ENCODE assay signal across 1 cellular context in genomic region chr5:80204808-80205614, GRCh38.
TF ChIP-seq lines count a peak whose summit lies in the region.

No MANE protein-coding gene starts in this region.

TF ChIP-seq in HepG2, 621 proteins besides CTCF, POLR2A, EP300 and RAD21 (continued from another document and continues in another):
- TF ChIP-seq HCFC1 (IDR thresholded peaks at IDR 0.05; ENCODE audit: low read depth, low read length), result no peak
- no peak for TF ChIP-seq PTBP1 (IDR thresholded peaks at IDR 0.05; ENCODE audit: low read depth, low read length, poor library complexity, severe bottlenecking)
- peak; percentile 91 for TF ChIP-seq NCOA2 (CRISPR knock-in tag; IDR thresholded peaks at IDR 0.05)
- no peak for TF ChIP-seq PRMT3 (CRISPR knock-in tag; IDR thresholded peaks at IDR 0.05; ENCODE audit: borderline replicate concordance, low read depth)
- TF ChIP-seq SIN3B (IDR thresholded peaks at IDR 0.05; ENCODE audit: low read length), result no peak
- 0 out of 2 replicates have a peak, but pooled peaks have one; percentile 51 for TF ChIP-seq ZMAT3 (CRISPR knock-in tag; conservative IDR thresholded peaks at IDR 0.05)
- no peak for TF ChIP-seq CENPBD1 (CRISPR knock-in tag; IDR thresholded peaks at IDR 0.05; ENCODE audit: borderline replicate concordance, low read depth)
- TF ChIP-seq THAP7 (CRISPR knock-in tag; IDR thresholded peaks at IDR 0.05), result no peak
- no peak for TF ChIP-seq REL (CRISPR knock-in tag; conservative IDR thresholded peaks at IDR 0.05)
- no peak for TF ChIP-seq ZSCAN29 (CRISPR knock-in tag; conservative IDR thresholded peaks at IDR 0.05)
- no peak for TF ChIP-seq SP1 (IDR thresholded peaks at IDR 0.05)
- no peak for TF ChIP-seq SP1 (CRISPR knock-in tag; IDR thresholded peaks at IDR 0.05)
- peak; percentile 47 for TF ChIP-seq RBM22 (optimal IDR thresholded peaks at IDR 0.05; ENCODE audit: low read length)
- TF ChIP-seq ZNF747 (CRISPR knock-in tag; IDR thresholded peaks at IDR 0.05; ENCODE audit: borderline replicate concordance), result peak; percentile 20; the same call in 1 of the 2 replicates
- no peak for TF ChIP-seq ADNP (CRISPR knock-in tag; IDR thresholded peaks at IDR 0.05)
- TF ChIP-seq ZNF772 (CRISPR knock-in tag; IDR thresholded peaks at IDR 0.05), result 0 out of 2 replicates have a peak, but pooled peaks have one; percentile 49
- peak; percentile 49; the same call in 1 of the 2 replicates for TF ChIP-seq ZNF430 (CRISPR knock-in tag; IDR thresholded peaks at IDR 0.05)
- no peak for TF ChIP-seq ZNF703 (CRISPR knock-in tag; IDR thresholded peaks at IDR 0.05; ENCODE audit: borderline replicate concordance)
- peak; percentile 99 for TF ChIP-seq TBX2 (CRISPR knock-in tag; IDR thresholded peaks at IDR 0.05; ENCODE audit: borderline replicate concordance)
- no peak for TF ChIP-seq ZNF30 (CRISPR knock-in tag; IDR thresholded peaks at IDR 0.05)
- TF ChIP-seq XRCC5 (optimal IDR thresholded peaks at IDR 0.05; ENCODE audit: low read length), result peak; percentile 25
- no peak for TF ChIP-seq CHCHD3 (CRISPR knock-in tag; IDR thresholded peaks at IDR 0.05)
- no peak for TF ChIP-seq FOXM1 (CRISPR knock-in tag; IDR thresholded peaks at IDR 0.05)
- TF ChIP-seq BATF2 (CRISPR knock-in tag; IDR thresholded peaks at IDR 0.05), result no peak
- no peak for TF ChIP-seq EEA1 (CRISPR knock-in tag; IDR thresholded peaks at IDR 0.05; ENCODE audit: borderline replicate concordance)
- no peak for TF ChIP-seq TEAD2 (CRISPR knock-in tag; IDR thresholded peaks at IDR 0.05)
- TF ChIP-seq ZNF451 (CRISPR knock-in tag; IDR thresholded peaks at IDR 0.05), result no peak
- TF ChIP-seq FOXK1 (CRISPR knock-in tag; IDR thresholded peaks at IDR 0.05; ENCODE audit: borderline replicate concordance, low read depth), result peak; percentile 77; the same call in 1 of the 2 replicates
- TF ChIP-seq GATAD2A (CRISPR knock-in tag; IDR thresholded peaks at IDR 0.05), result peak; percentile 99
- no peak for TF ChIP-seq DDIT3 (CRISPR knock-in tag; IDR thresholded peaks at IDR 0.05)
- TF ChIP-seq ZNF205 (CRISPR knock-in tag; IDR thresholded peaks at IDR 0.05), result peak; percentile 82; the same call in 1 of the 2 replicates
- peak; percentile 61; the same call in 1 of the 2 replicates for TF ChIP-seq ARID4A (CRISPR knock-in tag; IDR thresholded peaks at IDR 0.05; ENCODE audit: borderline replicate concordance)
- no peak for TF ChIP-seq E2F2 (CRISPR knock-in tag; IDR thresholded peaks at IDR 0.05; ENCODE audit: borderline replicate concordance)
- TF ChIP-seq ZBTB25 (CRISPR knock-in tag; IDR thresholded peaks at IDR 0.05), result peak; percentile 74; the same call in 1 of the 2 replicates
- peak; percentile 44; the same call in 1 of the 2 replicates for TF ChIP-seq TGIF2 (CRISPR knock-in tag; IDR thresholded peaks at IDR 0.05)
- TF ChIP-seq ATF1 (CRISPR knock-in tag; IDR thresholded peaks at IDR 0.05), result no peak; the same call in 1 of the 2 replicates
- TF ChIP-seq PBX3 (CRISPR knock-in tag; IDR thresholded peaks at IDR 0.05; ENCODE audit: borderline replicate concordance), result no peak
- TF ChIP-seq NCOR1 (IDR thresholded peaks at IDR 0.05; ENCODE audit: borderline replicate concordance, low read length), result peak; percentile 58; the same call in 1 of the 2 replicates
- TF ChIP-seq ZFY (CRISPR knock-in tag; IDR thresholded peaks at IDR 0.05), result no peak
- TF ChIP-seq TBL1XR1 (IDR thresholded peaks at IDR 0.05; ENCODE audit: borderline replicate concordance, low read length, partially characterized antibody), result no peak
- TF ChIP-seq NR2C2 (CRISPR knock-in tag; IDR thresholded peaks at IDR 0.05; ENCODE audit: borderline replicate concordance), result no peak
- peak; percentile 64; the same call in 1 of the 2 replicates for TF ChIP-seq ZNF503 (CRISPR knock-in tag; IDR thresholded peaks at IDR 0.05)
- TF ChIP-seq ZMAT5 (CRISPR knock-in tag; IDR thresholded peaks at IDR 0.05; ENCODE audit: borderline replicate concordance, low read depth), result no peak
- no peak for TF ChIP-seq ATF6 (CRISPR knock-in tag; conservative IDR thresholded peaks at IDR 0.05)
- no peak for TF ChIP-seq CCAR2 (optimal IDR thresholded peaks at IDR 0.05; ENCODE audit: low read depth, low read length)
- TF ChIP-seq ZBTB1 (CRISPR knock-in tag; IDR thresholded peaks at IDR 0.05; ENCODE audit: borderline replicate concordance), result no peak
- peak; percentile 61 for TF ChIP-seq BHLHE40 (IDR thresholded peaks at IDR 0.05; ENCODE audit: low read length)
- TF ChIP-seq GATAD1 (CRISPR knock-in tag; IDR thresholded peaks at IDR 0.05), result peak; percentile 61
- no peak for TF ChIP-seq ISX (CRISPR knock-in tag; conservative IDR thresholded peaks at IDR 0.05)
- TF ChIP-seq ZNF782 (CRISPR knock-in tag; IDR thresholded peaks at IDR 0.05; ENCODE audit: borderline replicate concordance), result no peak
- TF ChIP-seq FOXA1 (IDR thresholded peaks at IDR 0.05), result no peak
- peak; percentile 93 for TF ChIP-seq FOXA1 (CRISPR knock-in tag; IDR thresholded peaks at IDR 0.05)
- no peak; the same call in 1 of the 2 replicates for TF ChIP-seq ZNF274 (CRISPR knock-in tag; IDR thresholded peaks at IDR 0.05)
- TF ChIP-seq FOXC1 (CRISPR knock-in tag; IDR thresholded peaks at IDR 0.05; ENCODE audit: borderline replicate concordance), result no peak
